8 cellular contexts compared by ENCODE assay signal in genomic region chr20:462199-462991, GRCh38. TPM values are rescaled to one million over a fixed set of nuclear protein-coding genes. Genes with fewer than 3 reads are reported as not detected.
A peak's percentile ranks its signal among the peaks of the same experiment; 100 is the strongest.
DNase-seq lines count a peak whose midpoint lies in the region; ATAC-seq and TF ChIP-seq lines count a peak whose summit lies in the region.

Gene TBC1D20, minus strand, starts transcription at chr20:462533. Its CDS starts 128 bp downstream, at chr20:462405.

- ATAC-seq in HG03439 (IDR thresholded peaks at IDR 0.05; ENCODE audit: unreplicated experiment), result peak; percentile 94

- H3K36me3 ChIP-seq in BE2C (no peaks in the 10 kb centered on the region), kidney epithelial cell (ENCODE audit: control insufficient read depth, insufficient read depth, low read length) (no peaks in the 10 kb centered on the region)

- H3K9me3 ChIP-seq in BE2C, result no peaks in the 10 kb centered on the region

- no peaks in the 10 kb centered on the region for H3K27me3 ChIP-seq in BE2C
- no peaks in the 10 kb centered on the region for H3K27me3 ChIP-seq in kidney epithelial cell (ENCODE audit: control insufficient read depth, insufficient read depth, low read length)

- DNase-seq in BE2C (peak; percentile 81), GM19238 (ENCODE audit: insufficient read length, low spot score) (peak; percentile 92), NCI-H460 (ENCODE audit: extremely low read depth, low read depth) (peak; percentile 84), cerebellum (ENCODE audit: low spot score) (peak; percentile 93), kidney epithelial cell (ENCODE audit: low read depth) (peak; percentile 35)
- peak; percentile 86 for DNase-seq in activated CD4-positive, CD25-positive, alpha-beta regulatory T cell treated with anti-CD3 and anti-CD28 coated beads, Interleukin-2, amount 50 U/mL, for 72 hours
- DNase-seq in stimulated activated CD4-positive, alpha-beta T cell treated with anti-CD3 and anti-CD28 coated beads, Interleukin-15, amount 100 ng/mL, for 48 hours (ENCODE audit: low read depth in 2 of 2), result peak; percentile 71 to 79

- no peaks in the 10 kb centered on the region for H3K4me1 ChIP-seq in BE2C

- H3K4me3 ChIP-seq in BE2C (ENCODE audit: low read depth, low read length), result peak within 1 kb of the TSS; percentile 70
- H3K4me3 ChIP-seq in kidney epithelial cell (ENCODE audit: low read depth, low read length), result peak within 1 kb of the TSS; percentile 86

- TF ChIP-seq CTCF in BE2C (IDR thresholded peaks at IDR 0.05; ENCODE audit: low read depth, low read length) (no peak), kidney epithelial cell (IDR thresholded peaks at IDR 0.05; ENCODE audit: insufficient read depth, low read length, poor library complexity, severe bottlenecking) (peak; percentile 17)

RNA-seq across cellular contexts. Expression of gene TBC1D20, which starts in this region (rescaled TPM):
- polyA plus RNA-seq in BE2C (2012; ENCODE audit: insufficient read depth, insufficient read length, low read depth), result 17.9 TPM
- total RNA-seq in NCI-H460 (2014; rRNA removed; shearing (Covaris generic)), result 24.6 and 27.5 TPM in 2 replicates
- 26.0 and 28.6 TPM in 2 replicates for polyA plus RNA-seq in NCI-H460 (2014; cell fraction: nucleus; rRNA removed)
- total RNA-seq in cerebellum (19.3 TPM), kidney epithelial cell (38.5 and 40.7 TPM in 2 replicates)

Comparison
In these comparisons a context has a peak if more than half of its experiments do, and no peak if none do; other contexts are left out.
1. Peak in every context shown above with its lines: DNase-seq, ATAC-seq and H3K4me3 ChIP-seq.
2. DNase-seq: peak in every context shown above with its lines; median percentile 93 in cerebellum; 92 in GM19238; 86 in activated CD4-positive, CD25-positive, alpha-beta regulatory T cell treated with anti-CD3 and anti-CD28 coated beads, Interleukin-2, amount 50 U/mL, for 72 hours; 84 in NCI-H460; 81 in BE2C; 75 in stimulated activated CD4-positive, alpha-beta T cell treated with anti-CD3 and anti-CD28 coated beads, Interleukin-15, amount 100 ng/mL, for 48 hours; 35 in kidney epithelial cell.